Comparison of ENCODE assay signal across 1 cellular context in genomic region chr19:19201697-19202630, GRCh38.
TF ChIP-seq lines count a peak whose summit lies in the region.

No MANE protein-coding gene starts in this region.

TF ChIP-seq in endothelial cell of umbilical vein, 7 proteins besides CTCF, POLR2A, EP300 and RAD21:
- TF ChIP-seq GATA2 (IDR thresholded peaks at IDR 0.05; ENCODE audit: insufficient read depth, insufficient read length, low read depth, low read length) (no peak), EZH2 (IDR thresholded peaks at IDR 0.05; ENCODE audit: borderline replicate concordance, low read depth, low read length, severe bottlenecking) (no peak), JUN (IDR thresholded peaks at IDR 0.05; ENCODE audit: borderline replicate concordance, insufficient read depth, insufficient read length, low read depth) (no peak), MYC (IDR thresholded peaks at IDR 0.05; ENCODE audit: low read depth, low read length) (no peak), MAX (IDR thresholded peaks at IDR 0.05; ENCODE audit: insufficient read depth, insufficient read length) (no peak), POLR2AphosphoS5 (IDR thresholded peaks at IDR 0.05; ENCODE audit: insufficient read depth, low read depth, low read length) (no peak)
